Comparison of ENCODE assay signal across 8 cellular contexts in genomic region chrX:129726307-129727111, GRCh38. TPM values are rescaled to one million over a fixed set of nuclear protein-coding genes. Genes with fewer than 3 reads are reported as not detected.
DNase-seq lines count a peak whose midpoint lies in the region; ATAC-seq and TF ChIP-seq lines count a peak whose summit lies in the region.

No MANE protein-coding gene starts in this region.

- in situ Hi-C loops in Panc1 (cut with HindIII; ENCODE audit: low pct_unique_long_range_greater_than_20kb, low sequenced_read_pairs), result no loop called here

- H3K36me3 Mint-ChIP-seq in CD8-positive, alpha-beta memory T cell, result no peaks in the 10 kb centered on the region
- H3K36me3 Mint-ChIP-seq in immature natural killer cell, result no peaks in the 10 kb centered on the region

- no peaks in the 10 kb centered on the region for H3K9me3 ChIP-seq in CD8-positive, alpha-beta memory T cell (ENCODE audit: low read length)
- H3K9me3 ChIP-seq in Panc1 (ENCODE audit: control insufficient read depth, insufficient read depth, low read depth, low read length) (no peaks in the 10 kb centered on the region), body of pancreas (no peaks in the 10 kb centered on the region)

- H3K27ac ChIP-seq in CD8-positive, alpha-beta memory T cell (ENCODE audit: low read depth, low read length), result no peak overlapping the region
- H3K27ac ChIP-seq in Panc1 (ENCODE audit: low read length) (no peak overlapping the region), body of pancreas (no peak overlapping the region)

- TF ChIP-seq POLR2A in body of pancreas (IDR thresholded peaks at IDR 0.05), result no peak

- H3K4me3 Mint-ChIP-seq in CD8-positive, alpha-beta memory T cell, result no peak overlapping the region
- H3K4me3 Mint-ChIP-seq in immature natural killer cell, result no peak overlapping the region

- H3K36me3 ChIP-seq in CD8-positive, alpha-beta memory T cell (ENCODE audit: insufficient read depth, low read length), result no peaks in the 10 kb centered on the region
- H3K36me3 ChIP-seq in Panc1 (ENCODE audit: control insufficient read depth, insufficient read depth, low read length) (no peaks in the 10 kb centered on the region), body of pancreas (replicated peaks in 1 of 2; ENCODE audit: insufficient read depth in 1 of 2, low read depth in 2 of 2) (no peaks in the 10 kb centered on the region)

- no TSS peak for BruUV-seq in Panc1 (replicated peaks; lab: Mats Ljungman, UMichigan)

- DNase-seq in CD8-positive, alpha-beta memory T cell, result peak in 3 of 5 donors; percentile 12 to 51 (median 17)
- DNase-seq in HFF-Myc (ENCODE audit: extremely low read depth, low read depth), result peak; percentile 32
- peak; percentile 63 for DNase-seq in Panc1 (ENCODE audit: low read depth, low spot score)
- DNase-seq in body of pancreas, result peak; percentile 56 to 75 (median 60)
- peak in 2 of 3 donors; percentile 35 to 49 for DNase-seq in immature natural killer cell
- DNase-seq in stimulated activated CD4-positive, alpha-beta T cell treated with anti-CD3 and anti-CD28 coated beads, Interleukin-1b, Interleukin-23, amount 100 ng/mL, for 48 hours, result peak; percentile 18
- no peak for DNase-seq in NOMO-1 (lab: John Stamatoyannopoulos, UW; ENCODE audit: unreplicated experiment in 2 of 2)

- ATAC-seq in Panc1, result peak; percentile 93
- ATAC-seq in body of pancreas, result peak; percentile 71
- ATAC-seq in HG02840 (IDR thresholded peaks at IDR 0.05; ENCODE audit: low FRiP score, unreplicated experiment), result no peak

- 36 to 55% methylated on average over 3 to 4 of the region's 4 CpGs for WGBS in body of pancreas, 2 donors

- no peaks in the 10 kb centered on the region for H3K9me3 Mint-ChIP-seq in CD8-positive, alpha-beta memory T cell
- no peaks in the 10 kb centered on the region for H3K9me3 Mint-ChIP-seq in immature natural killer cell

- TF ChIP-seq CTCF in HFF-Myc (IDR thresholded peaks at IDR 0.05; ENCODE audit: low read depth, low read length, missing control alignments) (peak; percentile 68), Panc1 (IDR thresholded peaks at IDR 0.05) (peak; percentile 82), body of pancreas (IDR thresholded peaks at IDR 0.05) (peak; percentile 4 to 72 (median 63))

- H3K27ac Mint-ChIP-seq in CD8-positive, alpha-beta memory T cell, result peak overlapping the region in 1 of 8 donors; percentile 55
- H3K27ac Mint-ChIP-seq in immature natural killer cell, result peak overlapping the region in 2 of 6 donors; percentile 38 to 56

- peaks cover 15% of the 10 kb centered on the region for H3K4me1 ChIP-seq in CD8-positive, alpha-beta memory T cell (ENCODE audit: insufficient read depth, low read length)
- H3K4me1 ChIP-seq in Panc1 (ENCODE audit: control insufficient read depth, insufficient read depth, low read length) (no peaks in the 10 kb centered on the region), body of pancreas (no peaks in the 10 kb centered on the region)

- CTCF ChIA-PET in CD8-positive, alpha-beta memory T cell (lab: Charles Lee), result interaction anchor here (0.5 to 2.1 kb wide), 20 partner anchors 8 to 125 kb away, joined by 3 to 11 read pairs (median 4); no protein-coding TSS in a partner anchor
- CTCF ChIA-PET in Panc1 (lab: Charles Lee), result interaction anchor here (0.6 to 1.7 kb wide), 13 partner anchors 14 to 334 kb away, joined by 3 to 12 read pairs (median 4); partner anchors contain the start of gene APLN

- H3K27me3 ChIP-seq in CD8-positive, alpha-beta memory T cell (ENCODE audit: insufficient read depth, low read length, poor library complexity, severe bottlenecking), result no peaks in the 10 kb centered on the region
- H3K27me3 ChIP-seq in Panc1 (ENCODE audit: control insufficient read depth, insufficient read depth, low read length) (no peaks in the 10 kb centered on the region), body of pancreas (no peaks in the 10 kb centered on the region)

- no peak overlapping the region for H3K4me3 ChIP-seq in CD8-positive, alpha-beta memory T cell (ENCODE audit: low read length)
- H3K4me3 ChIP-seq in HFF-Myc (replicated peaks; ENCODE audit: low read depth, low read length), result no peak overlapping the region
- no peak overlapping the region for H3K4me3 ChIP-seq in Panc1 (ENCODE audit: low read depth in 2 of 2, low read length in 2 of 2)
- H3K4me3 ChIP-seq in body of pancreas, result no peak overlapping the region

- POLR2A ChIA-PET in CD8-positive, alpha-beta memory T cell (lab: Charles Lee), result interaction anchor here (0.5 to 1.0 kb wide), 2 partner anchors 44 to 53 kb away, joined by 3 to 4 read pairs; no protein-coding TSS in a partner anchor
- POLR2A ChIA-PET in Panc1 (lab: Charles Lee), result no interaction called here

- peaks cover 0 to 9% of the 10 kb centered on the region in 2 donors for H3K27me3 Mint-ChIP-seq in CD8-positive, alpha-beta memory T cell
- peaks cover 2 to 5% (median 3%) of the 10 kb centered on the region in 3 donors for H3K27me3 Mint-ChIP-seq in immature natural killer cell (ENCODE audit: low read depth in 3 of 3)

- H3K4me1 Mint-ChIP-seq in CD8-positive, alpha-beta memory T cell, result peaks cover 18 to 35% (median 32%) of the 10 kb centered on the region in 3 donors
- peaks cover 16 to 19% of the 10 kb centered on the region in 2 donors for H3K4me1 Mint-ChIP-seq in immature natural killer cell

- intact Hi-C loops in Panc1 (cut with micrococcal nuclease; ENCODE audit: unreplicated experiment), result loop anchor here (1.0 to 2.0 kb wide), 3 partner anchors 71 to 120 kb away; no protein-coding TSS in a partner anchor
- intact Hi-C loops in body of pancreas (cut with DNase I), result loop anchor here (10.0 kb wide), 2 partner anchors 82 to 122 kb away; no protein-coding TSS in a partner anchor

RNA-seq across cellular contexts. Expression of gene XPNPEP2, which starts 12.3 kb away (rescaled TPM):
- under 1 TPM; 0.28 to 0.29 TPM for total RNA-seq in CD8-positive, alpha-beta memory T cell
- polyA plus RNA-seq in CD8-positive, alpha-beta memory T cell, result 1.2 TPM
- total RNA-seq in Panc1 (2021; ENCODE audit: unreplicated experiment) (not detected), body of pancreas (1 to 10 TPM in 1 of 2 donors, under 1 TPM in 1; 0.52 to 5.6 TPM)
- not detected for polyA plus RNA-seq in Panc1 (2012; ENCODE audit: insufficient read length)
- polyA plus RNA-seq in immature natural killer cell, result 1 to 10 TPM in 2 of 3 donors, under 1 TPM in 1; 0.60 to 2.9 (median 2.7) TPM

RNA-seq across cellular contexts. Expression of gene SASH3, which starts 53.2 kb away (rescaled TPM):
- total RNA-seq in CD8-positive, alpha-beta memory T cell, result 100 to 1,000 TPM; 140 to 147 TPM
- polyA plus RNA-seq in CD8-positive, alpha-beta memory T cell, result 296 TPM
- total RNA-seq in Panc1 (2021; ENCODE audit: unreplicated experiment), result 0.33 TPM
- polyA plus RNA-seq in Panc1 (2012; ENCODE audit: insufficient read length), result not detected
- total RNA-seq in body of pancreas, result 1 to 10 TPM; 3.6 TPM
- polyA plus RNA-seq in immature natural killer cell, result 100 to 1,000 TPM; 254 to 569 (median 270) TPM

Comparison
In these comparisons a context has a peak if more than half of its experiments do, and no peak if none do; other contexts are left out.
1. DNase-seq: peak in CD8-positive, alpha-beta memory T cell (3 of 5), HFF-Myc (single experiment), Panc1 (single experiment), body of pancreas (4 of 4), immature natural killer cell (2 of 3) and stimulated activated CD4-positive, alpha-beta T cell treated with anti-CD3 and anti-CD28 coated beads, Interleukin-1b, Interleukin-23, amount 100 ng/mL, for 48 hours (single experiment); none in NOMO-1 (0 of 2).
2. RNA of gene SASH3, which starts 53.2 kb away (total RNA-seq): 140 to 147 TPM in CD8-positive, alpha-beta memory T cell; 3.6 TPM in body of pancreas and 0.33 TPM in Panc1 (single experiment); every median in the first group is over 10 times any median in the second.
3. Peak in every context shown above with its lines, with median percentiles within 50 percentile points of each other: CTCF ChIP-seq.